Comparison of ENCODE assay signal across 20 cellular contexts in the genomic region with DNA sequence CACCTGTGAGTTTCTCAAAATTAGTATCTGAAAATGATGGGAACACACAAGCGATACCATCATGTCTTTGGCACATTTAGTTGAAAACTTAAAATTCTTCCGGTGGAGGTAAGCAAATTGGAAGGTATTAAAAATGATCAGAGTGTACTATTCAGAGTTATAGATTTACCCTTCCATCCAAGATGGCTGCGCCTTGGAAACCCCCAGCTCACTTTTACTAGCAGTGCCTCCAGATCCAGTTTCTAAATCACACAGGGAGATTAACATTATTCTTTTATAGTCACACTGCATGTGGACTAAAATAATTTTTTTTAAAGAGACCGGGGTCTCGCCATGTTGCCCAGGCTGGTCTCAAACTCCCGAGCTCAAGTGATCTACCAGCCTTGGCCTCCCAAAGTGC. TPM values are rescaled to one million over a fixed set of nuclear protein-coding genes. Genes with fewer than 3 reads are reported as not detected.
DNase-seq lines count a peak whose midpoint lies in the region; ATAC-seq and TF ChIP-seq lines count a peak whose summit lies in the region.
"Had no signal": no experiment of that assay in that cellular context is flagged by ENCODE, and none has a peak within 500 bp of the region (broad histone marks: within the 10 kb centered on the region; RNA-seq: fewer than 3 reads in every experiment).

No MANE protein-coding gene starts in this region.

- no peak overlapping the region for H3K9ac ChIP-seq in GM23248
- H3K9ac ChIP-seq: parathyroid adenoma had no signal

- H3K79me2 ChIP-seq in GM23248 (ENCODE audit: insufficient read depth) = peaks cover 85% of the 10 kb centered on the region
- H3K79me2 ChIP-seq: parathyroid adenoma had no signal

- H4K20me1 ChIP-seq in GM23248 (ENCODE audit: insufficient read depth) = no peaks in the 10 kb centered on the region

- H3K4me3 Mint-ChIP-seq in activated naive CD4-positive, alpha-beta T cell treated with anti-CD3 and anti-CD28 coated beads for 36 hours = no peak overlapping the region
- peak overlapping the region; percentile 49 for H3K4me3 Mint-ChIP-seq in activated T-helper 1 cell treated with anti-CD3 and anti-CD28 coated beads, Interleukin-12 subunit alpha, Interleukin-12 subunit beta, Interleukin-2, Interleukin-4 antibody, amounts not matched to agents 30 ng/mL and 10 ng/mL and 1 ng/mL, durations not matched to agents 14 hours and 24 hours and 36 hours
- peak overlapping the region; percentile 61 to 97 (median 94) for H3K4me3 Mint-ChIP-seq in immature natural killer cell
- H3K4me3 Mint-ChIP-seq: naive B cell had no signal

- peak; percentile 75 for DNase-seq in activated naive CD4-positive, alpha-beta T cell treated with anti-CD3 and anti-CD28 coated beads for 36 hours
- no peak for DNase-seq in activated naive CD4-positive, alpha-beta T cell (lab: John Stamatoyannopoulos, UW)
- no peak for DNase-seq in GM23248
- DNase-seq in activated T-helper 1 cell treated with anti-CD3 and anti-CD28 coated beads, Interleukin-12 subunit alpha, Interleukin-12 subunit beta, Interleukin-2, Interleukin-4 antibody, amounts not matched to agents 30 ng/mL and 10 ng/mL and 1 ng/mL, durations not matched to agents 14 hours and 24 hours and 36 hours (ENCODE audit: low spot score) = no peak
- DNase-seq in immature natural killer cell = no peak
- no peak for DNase-seq in sigmoid colon
- no peak for DNase-seq in NCI-H1694 (lab: John Stamatoyannopoulos, UW)
- DNase-seq: activated gamma-delta T cell, DND-41, H7, KG1, mesenchymal stem cell, naive B cell, NCI-H146, NCI-H2171, NCI-H526 treated with DMSO at 0.1 percent for 48 hours, Right ventricle myocardium superior, upper lobe of left lung had no signal

- no peaks in the 10 kb centered on the region for H3K9me3 Mint-ChIP-seq in activated naive CD4-positive, alpha-beta T cell treated with anti-CD3 and anti-CD28 coated beads for 36 hours
- H3K9me3 Mint-ChIP-seq in activated T-helper 1 cell treated with anti-CD3 and anti-CD28 coated beads, Interleukin-12 subunit alpha, Interleukin-12 subunit beta, Interleukin-2, Interleukin-4 antibody, amounts not matched to agents 30 ng/mL and 10 ng/mL and 1 ng/mL, durations not matched to agents 14 hours and 24 hours and 36 hours = no peaks in the 10 kb centered on the region
- no peaks in the 10 kb centered on the region for H3K9me3 Mint-ChIP-seq in immature natural killer cell
- H3K9me3 Mint-ChIP-seq: naive B cell had no signal

- in situ Hi-C loops in GM23248 (cut with MboI) = no loop called here

- no peak overlapping the region for H2AFZ ChIP-seq in GM23248
- H2AFZ ChIP-seq: parathyroid adenoma had no signal

- no peaks in the 10 kb centered on the region for H3K9me3 ChIP-seq in GM23248 (ENCODE audit: low read depth)
- no peaks in the 10 kb centered on the region for H3K9me3 ChIP-seq in sigmoid colon
- H3K9me3 ChIP-seq: upper lobe of left lung had no signal

- CTCF ChIA-PET in activated naive CD4-positive, alpha-beta T cell treated with anti-CD3 and anti-CD28 coated beads for 36 hours (lab: Charles Lee) = interaction anchor here (8.1 kb wide), 1 partner anchor 83 kb away, joined by 167 read pairs; no protein-coding TSS in a partner anchor

- no peak for TF ChIP-seq CTCF in sigmoid colon (IDR thresholded peaks at IDR 0.05)

- no peak for TF ChIP-seq EP300 in sigmoid colon (IDR thresholded peaks at IDR 0.05)

- peaks cover 80% of the 10 kb centered on the region for H3K4me1 Mint-ChIP-seq in activated naive CD4-positive, alpha-beta T cell treated with anti-CD3 and anti-CD28 coated beads for 36 hours (ENCODE audit: low read depth)
- H3K4me1 Mint-ChIP-seq in activated T-helper 1 cell treated with anti-CD3 and anti-CD28 coated beads, Interleukin-12 subunit alpha, Interleukin-12 subunit beta, Interleukin-2, Interleukin-4 antibody, amounts not matched to agents 30 ng/mL and 10 ng/mL and 1 ng/mL, durations not matched to agents 14 hours and 24 hours and 36 hours (ENCODE audit: low read depth) = peaks cover 48% of the 10 kb centered on the region
- peaks cover 83 to 84% of the 10 kb centered on the region in 2 donors for H3K4me1 Mint-ChIP-seq in immature natural killer cell

- no peak for ATAC-seq in HG03354 (IDR thresholded peaks at IDR 0.05; ENCODE audit: poor library complexity, severe bottlenecking, unreplicated experiment)

- H3K4me3 ChIP-seq in GM23248 (no peak overlapping the region), sigmoid colon (no peak overlapping the region)
- H3K4me3 ChIP-seq: upper lobe of left lung had no signal

- H3K4me1 ChIP-seq in GM23248 (ENCODE audit: insufficient read depth) (peaks cover 14% of the 10 kb centered on the region), sigmoid colon (no peaks in the 10 kb centered on the region)
- H3K4me1 ChIP-seq: parathyroid adenoma had no signal

- intact Hi-C loops in activated naive CD4-positive, alpha-beta T cell treated with anti-CD3 and anti-CD28 coated beads for 36 hours (cut with micrococcal nuclease) = no loop called here
- intact Hi-C loops in activated T-helper 1 cell treated with anti-CD3 and anti-CD28 coated beads, Interleukin-12 subunit alpha, Interleukin-12 subunit beta, Interleukin-2, Interleukin-4 antibody, amounts not matched to agents 30 ng/mL and 10 ng/mL and 1 ng/mL, durations not matched to agents 14 hours and 24 hours and 36 hours (cut with micrococcal nuclease) = no loop called here
- intact Hi-C loops in sigmoid colon (cut with DNase I) = no loop called here

- peak overlapping the region; percentile 99 for H3K27ac Mint-ChIP-seq in activated naive CD4-positive, alpha-beta T cell treated with anti-CD3 and anti-CD28 coated beads for 36 hours
- H3K27ac Mint-ChIP-seq in activated T-helper 1 cell treated with anti-CD3 and anti-CD28 coated beads, Interleukin-12 subunit alpha, Interleukin-12 subunit beta, Interleukin-2, Interleukin-4 antibody, amounts not matched to agents 30 ng/mL and 10 ng/mL and 1 ng/mL, durations not matched to agents 14 hours and 24 hours and 36 hours = peak overlapping the region; percentile 48
- H3K27ac Mint-ChIP-seq in immature natural killer cell = peak overlapping the region; percentile 95 to 100 (median 99)

- peaks cover 37% of the 10 kb centered on the region for H3F3A ChIP-seq in GM23248 (ENCODE audit: insufficient read depth)

- no peaks in the 10 kb centered on the region for H3K27me3 Mint-ChIP-seq in activated naive CD4-positive, alpha-beta T cell treated with anti-CD3 and anti-CD28 coated beads for 36 hours (ENCODE audit: low read depth)
- no peaks in the 10 kb centered on the region for H3K27me3 Mint-ChIP-seq in activated T-helper 1 cell treated with anti-CD3 and anti-CD28 coated beads, Interleukin-12 subunit alpha, Interleukin-12 subunit beta, Interleukin-2, Interleukin-4 antibody, amounts not matched to agents 30 ng/mL and 10 ng/mL and 1 ng/mL, durations not matched to agents 14 hours and 24 hours and 36 hours (ENCODE audit: insufficient read depth)
- peaks cover 4 to 17% (median 17%) of the 10 kb centered on the region in 3 donors for H3K27me3 Mint-ChIP-seq in immature natural killer cell (ENCODE audit: low read depth in 3 of 3)
- H3K27me3 Mint-ChIP-seq: naive B cell had no signal

- H3K36me3 Mint-ChIP-seq in activated naive CD4-positive, alpha-beta T cell treated with anti-CD3 and anti-CD28 coated beads for 36 hours (ENCODE audit: low read depth) = peaks cover 11% of the 10 kb centered on the region
- peaks cover 2% of the 10 kb centered on the region for H3K36me3 Mint-ChIP-seq in activated T-helper 1 cell treated with anti-CD3 and anti-CD28 coated beads, Interleukin-12 subunit alpha, Interleukin-12 subunit beta, Interleukin-2, Interleukin-4 antibody, amounts not matched to agents 30 ng/mL and 10 ng/mL and 1 ng/mL, durations not matched to agents 14 hours and 24 hours and 36 hours (ENCODE audit: low read depth)
- H3K36me3 Mint-ChIP-seq in immature natural killer cell = peaks cover 0 to 23% (median 2%) of the 10 kb centered on the region in 3 donors
- H3K36me3 Mint-ChIP-seq: naive B cell had no signal

- H3K27me3 ChIP-seq in GM23248 (replicated peaks; ENCODE audit: insufficient read depth) = no peaks in the 10 kb centered on the region
- no peaks in the 10 kb centered on the region for H3K27me3 ChIP-seq in sigmoid colon
- H3K27me3 ChIP-seq: upper lobe of left lung had no signal

- H3K9me2 ChIP-seq in GM23248 (ENCODE audit: insufficient read depth) = no peaks in the 10 kb centered on the region

- peak overlapping the region; percentile 81 for H3K27ac ChIP-seq in GM23248
- no peak overlapping the region for H3K27ac ChIP-seq in sigmoid colon
- H3K27ac ChIP-seq: parathyroid adenoma had no signal

- no peak for TF ChIP-seq POLR2A in sigmoid colon (IDR thresholded peaks at IDR 0.05)

- no peak overlapping the region for H3K4me2 ChIP-seq in GM23248 (ENCODE audit: unreplicated experiment)

- WGBS in GM23248 (ENCODE audit: low coverage in 1 of 2, low lambda C conversion rate in 2 of 2, missing lambda C conversion rate in 2 of 2), 2 experiments = 93 to 98% methylated on average over 6 of the region's 6 CpGs
- 96 to 97% methylated on average over 6 of the region's 6 CpGs for WGBS in sigmoid colon, 2 donors

- H3K36me3 ChIP-seq in GM23248 (ENCODE audit: low read depth) = no peaks in the 10 kb centered on the region
- H3K36me3 ChIP-seq in sigmoid colon = no peaks in the 10 kb centered on the region
- H3K36me3 ChIP-seq: upper lobe of left lung had no signal

RNA-seq across cellular contexts. Expression of a gene that starts 15.0 kb away (rescaled TPM):
- total RNA-seq in activated naive CD4-positive, alpha-beta T cell treated with anti-CD3 and anti-CD28 coated beads for 36 hours = 10 to 100 TPM; 58.7 to 60.0 TPM
- total RNA-seq in GM23248 (2014; rRNA removed; shearing (Covaris generic)) = 5.8 and 9.2 TPM in 2 replicates
- 7.3 and 7.4 TPM in 2 replicates for polyA plus RNA-seq in GM23248 (2016; fragmentation: Nextera tagmentation; extraction: Ambion mirVana)
- total RNA-seq in activated T-helper 1 cell treated with anti-CD3 and anti-CD28 coated beads, Interleukin-12 subunit alpha, Interleukin-12 subunit beta, Interleukin-2, Interleukin-4 antibody, amounts not matched to agents 30 ng/mL and 10 ng/mL and 1 ng/mL, durations not matched to agents 14 hours and 24 hours and 36 hours = 17.7 and 18.3 TPM in 2 replicates
- polyA plus RNA-seq in immature natural killer cell = 100 to 1,000 TPM; 119 to 155 (median 150) TPM
- 10 to 100 TPM in 1 of 4 donors, 1 to 10 TPM in 3; 3.6 to 14.7 (median 7.8) TPM for total RNA-seq in sigmoid colon
- polyA plus RNA-seq in sigmoid colon = 10 to 100 TPM in 1 of 3 donors, 1 to 10 TPM in 2; 3.0 to 15.7 (median 5.3) TPM

RNA-seq across cellular contexts. Expression of a gene that starts 25.7 kb away (rescaled TPM):
- total RNA-seq in activated naive CD4-positive, alpha-beta T cell treated with anti-CD3 and anti-CD28 coated beads for 36 hours = 10 to 100 TPM; 67.8 to 70.7 TPM
- 31.9 and 44.3 TPM in 2 replicates for total RNA-seq in GM23248 (2014; rRNA removed; shearing (Covaris generic))
- 85.3 and 87.9 TPM in 2 replicates for polyA plus RNA-seq in GM23248 (2016; fragmentation: Nextera tagmentation; extraction: Ambion mirVana)
- total RNA-seq in activated T-helper 1 cell treated with anti-CD3 and anti-CD28 coated beads, Interleukin-12 subunit alpha, Interleukin-12 subunit beta, Interleukin-2, Interleukin-4 antibody, amounts not matched to agents 30 ng/mL and 10 ng/mL and 1 ng/mL, durations not matched to agents 14 hours and 24 hours and 36 hours = 87.4 TPM in 2 replicates
- 10 to 100 TPM; 24.1 to 43.9 (median 37.3) TPM for polyA plus RNA-seq in immature natural killer cell
- 10 to 100 TPM; 30.0 to 38.9 (median 33.0) TPM for total RNA-seq in sigmoid colon
- polyA plus RNA-seq in sigmoid colon = 10 to 100 TPM; 11.4 to 21.1 (median 15.7) TPM

Comparison
In these comparisons a context has a peak if more than half of its experiments do, and no peak if none do; other contexts are left out.
1. H3K27ac Mint-ChIP-seq: peak in every context shown above with its lines; median percentile 99 in activated naive CD4-positive, alpha-beta T cell treated with anti-CD3 and anti-CD28 coated beads for 36 hours; 99 in immature natural killer cell; 48 in activated T-helper 1 cell treated with anti-CD3 and anti-CD28 coated beads, Interleukin-12 subunit alpha, Interleukin-12 subunit beta, Interleukin-2, Interleukin-4 antibody, amounts not matched to agents 30 ng/mL and 10 ng/mL and 1 ng/mL, durations not matched to agents 14 hours and 24 hours and 36 hours.